ENCODE assay signal across 8 cellular contexts in the genomic region with DNA sequence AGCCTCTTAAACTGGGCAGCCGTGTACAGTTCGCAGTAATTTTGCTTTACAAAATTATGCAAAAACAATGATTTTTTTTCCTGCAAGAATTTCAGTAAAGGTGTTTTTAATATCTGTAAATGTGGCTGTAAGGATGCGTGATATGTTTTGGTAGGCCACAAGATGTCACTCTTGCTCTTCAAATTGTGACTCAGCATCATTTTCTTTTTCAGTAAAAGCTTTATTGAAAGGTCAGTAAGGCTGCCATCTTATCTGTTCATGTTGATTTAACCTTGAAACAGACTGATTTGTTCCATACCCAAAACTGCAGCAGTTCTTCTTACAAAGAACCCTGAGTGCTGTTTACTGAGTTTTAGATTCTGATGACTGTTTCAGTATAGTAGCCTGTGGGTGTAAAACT. TPM values are rescaled to one million over a fixed set of nuclear protein-coding genes. Genes with fewer than 3 reads are reported as not detected.
DNase-seq lines count a peak whose midpoint lies in the region; ATAC-seq and TF ChIP-seq lines count a peak whose summit lies in the region.

No MANE protein-coding gene starts in this region.

- H3K4me2 ChIP-seq in fibroblast of lung (ENCODE audit: extremely low read depth, insufficient read depth, low read length), result no peak overlapping the region

- H3K9ac ChIP-seq in HUES6 (ENCODE audit: low read length), result no peak overlapping the region
- H3K9ac ChIP-seq in SK-N-MC (ENCODE audit: insufficient read length), result no peak overlapping the region
- H3K9ac ChIP-seq in fibroblast of lung (ENCODE audit: insufficient read depth, low read length), result no peak overlapping the region

- H3K9me3 ChIP-seq in HUES6 (ENCODE audit: control insufficient read depth, insufficient read depth, low read depth, low read length) (no peaks in the 10 kb centered on the region), SK-N-MC (ENCODE audit: low read depth, low read length) (no peaks in the 10 kb centered on the region), fibroblast of lung (ENCODE audit: control insufficient read depth, insufficient read depth, low read depth, low read length) (no peaks in the 10 kb centered on the region)

- peak; percentile 57 for ATAC-seq in activated CD8-positive, alpha-beta memory T cell treated with anti-CD3 and anti-CD28 coated beads, Interleukin-2, amount 10 ng/mL, durations not matched to agents 7 days and 5 days
- no peak for ATAC-seq in HG02642 (IDR thresholded peaks at IDR 0.05; ENCODE audit: poor library complexity, unreplicated experiment)

- H3K79me2 ChIP-seq in fibroblast of lung (ENCODE audit: control insufficient read depth, insufficient read depth, low read length), result no peaks in the 10 kb centered on the region

- H3K9me3 Mint-ChIP-seq in activated CD8-positive, alpha-beta memory T cell treated with anti-CD3 and anti-CD28 coated beads, Interleukin-2, amount 10 ng/mL, durations not matched to agents 7 days and 5 days (ENCODE audit: low read depth), result no peaks in the 10 kb centered on the region

- H3K27ac ChIP-seq in HUES6 (ENCODE audit: low read depth, low read length), result peak overlapping the region; percentile 51; the same call in 1 of the 2 replicates
- no peak overlapping the region for H3K27ac ChIP-seq in SK-N-MC
- H3K27ac ChIP-seq in fibroblast of lung (ENCODE audit: insufficient read depth, low read length), result no peak overlapping the region

- no peak for DNase-seq in activated CD8-positive, alpha-beta memory T cell treated with anti-CD3 and anti-CD28 coated beads, Interleukin-2, amount 10 ng/mL, durations not matched to agents 7 days and 5 days
- no peak for DNase-seq in activated CD8-positive, alpha-beta memory T cell treated with anti-CD3 and anti-CD28 coated beads, Interleukin-2, amount 50 U/mL, for 4 hours
- DNase-seq in SK-N-MC (ENCODE audit: low read depth, low spot score) (peak; percentile 39), fibroblast of lung (ENCODE audit: low read depth in 2 of 2) (peak; percentile 60 to 62), retinal pigment epithelial cell (ENCODE audit: low read depth) (no peak)
- DNase-seq in stimulated activated CD4-positive, alpha-beta T cell treated with anti-CD3 and anti-CD28 coated beads, Interleukin-2, amount 100 ng/mL, for 24 hours, result no peak

- H3K27me3 Mint-ChIP-seq in activated CD8-positive, alpha-beta memory T cell treated with anti-CD3 and anti-CD28 coated beads, Interleukin-2, amount 10 ng/mL, durations not matched to agents 7 days and 5 days, result no peaks in the 10 kb centered on the region

- peaks cover 29% of the 10 kb centered on the region for H3K4me1 Mint-ChIP-seq in activated CD8-positive, alpha-beta memory T cell treated with anti-CD3 and anti-CD28 coated beads, Interleukin-2, amount 10 ng/mL, durations not matched to agents 7 days and 5 days

- peaks cover 10% of the 10 kb centered on the region for H3K36me3 Mint-ChIP-seq in activated CD8-positive, alpha-beta memory T cell treated with anti-CD3 and anti-CD28 coated beads, Interleukin-2, amount 10 ng/mL, durations not matched to agents 7 days and 5 days

- H2AFZ ChIP-seq in fibroblast of lung (ENCODE audit: low read length), result no peak overlapping the region

- CTCF ChIA-PET in activated CD8-positive, alpha-beta memory T cell treated with anti-CD3 and anti-CD28 coated beads, Interleukin-2, amount 10 ng/mL, durations not matched to agents 7 days and 5 days (lab: Charles Lee), result interaction anchor here (0.6 to 2.8 kb wide), 17 partner anchors 9 to 222 kb away, joined by 3 to 22 read pairs (median 3); no protein-coding TSS in a partner anchor

- no peaks in the 10 kb centered on the region for H3K27me3 ChIP-seq in HUES6 (ENCODE audit: control insufficient read depth, insufficient read depth, low read length)
- no peaks in the 10 kb centered on the region for H3K27me3 ChIP-seq in fibroblast of lung (ENCODE audit: control insufficient read depth, insufficient read depth, low read length)

- H3K27ac Mint-ChIP-seq in activated CD8-positive, alpha-beta memory T cell treated with anti-CD3 and anti-CD28 coated beads, Interleukin-2, amount 10 ng/mL, durations not matched to agents 7 days and 5 days, result peak overlapping the region; percentile 63

- no peaks in the 10 kb centered on the region for H4K20me1 ChIP-seq in fibroblast of lung (ENCODE audit: control insufficient read depth, extremely low read depth, insufficient read depth, low read length)

- H3K4me1 ChIP-seq in HUES6 (ENCODE audit: control insufficient read depth, insufficient read depth, low read length) (peaks cover 21% of the 10 kb centered on the region), fibroblast of lung (ENCODE audit: control insufficient read depth, extremely low read depth, insufficient read depth, low read length) (peaks cover 2% of the 10 kb centered on the region)

- TF ChIP-seq CTCF in fibroblast of lung (conservative IDR thresholded peaks at IDR 0.05 in 1 of 2, IDR thresholded peaks at IDR 0.05 in 1 of 2; ENCODE audit: low read depth in 1 of 2, low read length in 2 of 2) (peak; percentile 13 to 43), retinal pigment epithelial cell (conservative IDR thresholded peaks at IDR 0.05; ENCODE audit: low read depth, low read length) (peak; percentile 58)

- peaks cover 61% of the 10 kb centered on the region for H3K36me3 ChIP-seq in HUES6 (ENCODE audit: control insufficient read depth, insufficient read depth, low read length)
- H3K36me3 ChIP-seq in SK-N-MC (ENCODE audit: insufficient read depth, low read length), result peaks cover 27% of the 10 kb centered on the region
- H3K36me3 ChIP-seq in fibroblast of lung (ENCODE audit: control insufficient read depth, insufficient read depth, low read length), result peaks cover 2% of the 10 kb centered on the region

- no peak overlapping the region for H3K4me3 ChIP-seq in HUES6 (ENCODE audit: low read depth, low read length)
- H3K4me3 ChIP-seq in SK-N-MC, result no peak overlapping the region
- H3K4me3 ChIP-seq in fibroblast of lung (replicated peaks in 1 of 4; ENCODE audit: control extremely low read depth in 1 of 4, insufficient read depth in 1 of 4, low read depth in 3 of 4, low read length in 4 of 4), result no peak overlapping the region
- no peak overlapping the region for H3K4me3 ChIP-seq in retinal pigment epithelial cell (ENCODE audit: low read length)

- H3K4me3 Mint-ChIP-seq in activated CD8-positive, alpha-beta memory T cell treated with anti-CD3 and anti-CD28 coated beads, Interleukin-2, amount 10 ng/mL, durations not matched to agents 7 days and 5 days, result no peak overlapping the region

RNA-seq across cellular contexts. Expression of a gene that starts 39.9 kb away (rescaled TPM):
- 10 to 100 TPM; 10.2 to 13.2 TPM for total RNA-seq in activated CD8-positive, alpha-beta memory T cell treated with anti-CD3 and anti-CD28 coated beads, Interleukin-2, amount 10 ng/mL, durations not matched to agents 7 days and 5 days
- 11.6 and 18.0 TPM in 2 replicates for total RNA-seq in fibroblast of lung
- polyA plus RNA-seq in fibroblast of lung, result 9.0 and 17.1 TPM in 2 replicates
- polyA plus RNA-seq in fibroblast of lung (2012), result 5.6 and 10.4 TPM in 2 replicates
- 1.1 and 3.9 TPM in 2 replicates for polyA minus RNA-seq in fibroblast of lung (ENCODE audit: low replicate concordance)

RNA-seq across cellular contexts. Expression of a gene that starts 44.0 kb away (rescaled TPM):
- 100 to 1,000 TPM; 178 to 193 TPM for total RNA-seq in activated CD8-positive, alpha-beta memory T cell treated with anti-CD3 and anti-CD28 coated beads, Interleukin-2, amount 10 ng/mL, durations not matched to agents 7 days and 5 days
- 142 and 174 TPM in 2 replicates for total RNA-seq in fibroblast of lung
- 149 and 213 TPM in 2 replicates for polyA plus RNA-seq in fibroblast of lung
- polyA plus RNA-seq in fibroblast of lung (2012), result 123 and 213 TPM in 2 replicates
- 102 and 125 TPM in 2 replicates for polyA minus RNA-seq in fibroblast of lung (ENCODE audit: low replicate concordance)

Comparison
In these comparisons a context has a peak if more than half of its experiments do, and no peak if none do; other contexts are left out.
1. DNase-seq: peak in SK-N-MC (single experiment) and fibroblast of lung (2 of 2); none in activated CD8-positive, alpha-beta memory T cell treated with anti-CD3 and anti-CD28 coated beads, Interleukin-2, amount 10 ng/mL, durations not matched to agents 7 days and 5 days (single experiment), activated CD8-positive, alpha-beta memory T cell treated with anti-CD3 and anti-CD28 coated beads, Interleukin-2, amount 50 U/mL, for 4 hours (single experiment), retinal pigment epithelial cell (single experiment) and stimulated activated CD4-positive, alpha-beta T cell treated with anti-CD3 and anti-CD28 coated beads, Interleukin-2, amount 100 ng/mL, for 24 hours (0 of 2).